Comparison of ENCODE assay signal across 10 cellular contexts in the genomic region with DNA sequence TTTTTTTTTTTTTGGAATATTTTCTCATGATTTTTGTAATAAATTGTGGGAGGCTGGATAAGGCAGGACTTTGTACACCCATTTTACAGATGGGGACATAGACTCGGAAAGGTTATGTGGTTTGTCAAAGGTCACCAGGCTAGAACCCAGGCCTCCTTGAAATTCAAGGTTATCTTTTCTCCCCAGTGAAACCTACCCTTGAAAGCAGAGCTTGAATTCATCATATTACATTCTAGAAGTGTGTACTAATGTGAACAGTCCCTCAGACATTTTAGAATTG. TPM values are rescaled to one million over a fixed set of nuclear protein-coding genes. Genes with fewer than 3 reads are reported as not detected.
DNase-seq lines count a peak whose midpoint lies in the region; ATAC-seq and TF ChIP-seq lines count a peak whose summit lies in the region.
"Had no signal": no experiment of that assay in that cellular context is flagged by ENCODE, and none has a peak within 500 bp of the region (broad histone marks: within the 10 kb centered on the region; RNA-seq: fewer than 3 reads in every experiment).

No MANE protein-coding gene starts in this region.

- ATAC-seq in RWPE2 (ENCODE audit: low read depth) (no peak), GM18909 (IDR thresholded peaks at IDR 0.05; ENCODE audit: poor library complexity, unreplicated experiment) (no peak)
- ATAC-seq in stimulated activated effector memory CD8-positive, alpha-beta T cell treated with anti-CD3 and anti-CD28 coated beads, Interleukin-12 subunit alpha, Interleukin-12 subunit beta, amount 100 ng/mL, for 72 hours: no peak

- no peaks in the 10 kb centered on the region for H3K9me3 Mint-ChIP-seq in T-helper 1 cell treated with Interleukin-12 subunit alpha and Interleukin-12 subunit beta and Interleukin-4 antibody, amounts not matched to agents 30 μg/mL and 1 μg/mL, for 36 hours
- H3K9me3 Mint-ChIP-seq in stimulated activated effector memory CD8-positive, alpha-beta T cell treated with anti-CD3 and anti-CD28 coated beads, Interleukin-12 subunit alpha, Interleukin-12 subunit beta, amount 100 ng/mL, for 72 hours: no peaks in the 10 kb centered on the region
- H3K9me3 Mint-ChIP-seq in endodermal cell: no peaks in the 10 kb centered on the region

- H3K4me2 ChIP-seq in fibroblast of lung (ENCODE audit: extremely low read depth, insufficient read depth, low read length): peak overlapping the region; percentile 87

- H3K4me1 Mint-ChIP-seq in T-helper 1 cell treated with Interleukin-12 subunit alpha and Interleukin-12 subunit beta and Interleukin-4 antibody, amounts not matched to agents 30 μg/mL and 1 μg/mL, for 36 hours (ENCODE audit: low read depth): peaks cover 39% of the 10 kb centered on the region
- peaks cover 22% of the 10 kb centered on the region for H3K4me1 Mint-ChIP-seq in stimulated activated effector memory CD8-positive, alpha-beta T cell treated with anti-CD3 and anti-CD28 coated beads, Interleukin-12 subunit alpha, Interleukin-12 subunit beta, amount 100 ng/mL, for 72 hours
- peaks cover 22% of the 10 kb centered on the region for H3K4me1 Mint-ChIP-seq in endodermal cell

- no peaks in the 10 kb centered on the region for H3K27me3 Mint-ChIP-seq in T-helper 1 cell treated with Interleukin-12 subunit alpha and Interleukin-12 subunit beta and Interleukin-4 antibody, amounts not matched to agents 30 μg/mL and 1 μg/mL, for 36 hours (ENCODE audit: low read depth)
- peaks cover 9% of the 10 kb centered on the region for H3K27me3 Mint-ChIP-seq in endodermal cell (ENCODE audit: insufficient read depth)

- H3K27me3 ChIP-seq in RWPE2 (ENCODE audit: insufficient read depth, poor library complexity, severe bottlenecking): no peaks in the 10 kb centered on the region
- no peaks in the 10 kb centered on the region for H3K27me3 ChIP-seq in fibroblast of lung (ENCODE audit: control insufficient read depth, insufficient read depth, low read length)
- peaks cover 5% of the 10 kb centered on the region for H3K27me3 ChIP-seq in endodermal cell (ENCODE audit: control insufficient read depth, insufficient read depth, low read length, poor library complexity, severe bottlenecking)

- H3K27ac Mint-ChIP-seq in T-helper 1 cell treated with Interleukin-12 subunit alpha and Interleukin-12 subunit beta and Interleukin-4 antibody, amounts not matched to agents 30 μg/mL and 1 μg/mL, for 36 hours: peak overlapping the region; percentile 94
- H3K27ac Mint-ChIP-seq in stimulated activated effector memory CD8-positive, alpha-beta T cell treated with anti-CD3 and anti-CD28 coated beads, Interleukin-12 subunit alpha, Interleukin-12 subunit beta, amount 100 ng/mL, for 72 hours: peak overlapping the region; percentile 100
- H3K27ac Mint-ChIP-seq in endodermal cell: no peak overlapping the region

- H3K4me1 ChIP-seq in RWPE2 (ENCODE audit: insufficient read depth, poor library complexity, severe bottlenecking) (peaks cover 13% of the 10 kb centered on the region), fibroblast of lung (ENCODE audit: control insufficient read depth, extremely low read depth, insufficient read depth, low read length) (no peaks in the 10 kb centered on the region), endodermal cell (ENCODE audit: control insufficient read depth, insufficient read depth, low read length) (no peaks in the 10 kb centered on the region)

- H3K4me3 Mint-ChIP-seq in T-helper 1 cell treated with Interleukin-12 subunit alpha and Interleukin-12 subunit beta and Interleukin-4 antibody, amounts not matched to agents 30 μg/mL and 1 μg/mL, for 36 hours: peak overlapping the region; percentile 10
- peak overlapping the region; percentile 75 for H3K4me3 Mint-ChIP-seq in stimulated activated effector memory CD8-positive, alpha-beta T cell treated with anti-CD3 and anti-CD28 coated beads, Interleukin-12 subunit alpha, Interleukin-12 subunit beta, amount 100 ng/mL, for 72 hours
- no peak overlapping the region for H3K4me3 Mint-ChIP-seq in endodermal cell

- no peaks in the 10 kb centered on the region for H3K9me3 ChIP-seq in RWPE2 (ENCODE audit: severe bottlenecking)
- H3K9me3 ChIP-seq in fibroblast of lung (ENCODE audit: control insufficient read depth, insufficient read depth, low read depth, low read length): no peaks in the 10 kb centered on the region
- H3K9me3 ChIP-seq in endodermal cell (ENCODE audit: control insufficient read depth, low read length): no peaks in the 10 kb centered on the region
- H3K9me3 ChIP-seq: A549 had no signal

- H2AFZ ChIP-seq in fibroblast of lung (ENCODE audit: low read length): no peak overlapping the region

- H4K20me1 ChIP-seq in fibroblast of lung (ENCODE audit: control insufficient read depth, extremely low read depth, insufficient read depth, low read length): no peaks in the 10 kb centered on the region

- peaks cover 83% of the 10 kb centered on the region for H3K79me2 ChIP-seq in fibroblast of lung (ENCODE audit: control insufficient read depth, insufficient read depth, low read length)

- WGBS in endodermal cell (ENCODE audit: insufficient coverage in 1 of 2, insufficient read length in 1 of 2), 2 experiments: 95 to 100% methylated on average over 1 of the region's 1 CpG

- peak overlapping the region; percentile 96 for H3K27ac ChIP-seq in RWPE2 (ENCODE audit: poor library complexity, severe bottlenecking)
- peak overlapping the region; percentile 19 for H3K27ac ChIP-seq in fibroblast of lung (ENCODE audit: insufficient read depth, low read length)
- H3K27ac ChIP-seq in endodermal cell (ENCODE audit: low read depth, low read length): no peak overlapping the region
- H3K27ac ChIP-seq: A549 had no signal

- peaks cover 7% of the 10 kb centered on the region for H3K36me3 ChIP-seq in RWPE2 (ENCODE audit: low read depth)
- H3K36me3 ChIP-seq in fibroblast of lung (ENCODE audit: control insufficient read depth, insufficient read depth, low read length): peaks cover under 1% of the 10 kb centered on the region
- H3K36me3 ChIP-seq in endodermal cell (ENCODE audit: control insufficient read depth, insufficient read depth, low read length): no peaks in the 10 kb centered on the region

- H3K9ac ChIP-seq in fibroblast of lung (ENCODE audit: insufficient read depth, low read length) (no peak overlapping the region), endodermal cell (ENCODE audit: extremely low read depth, low read length, poor library complexity, severe bottlenecking) (no peak overlapping the region)

- H3K4me3 ChIP-seq in RWPE2 (ENCODE audit: severe bottlenecking): no peak overlapping the region
- peak overlapping the region in 2 of 4 experiments; percentile 90 to 98 for H3K4me3 ChIP-seq in fibroblast of lung (replicated peaks in 1 of 4; ENCODE audit: control extremely low read depth in 1 of 4, insufficient read depth in 1 of 4, low read depth in 3 of 4, low read length in 4 of 4)
- no peak overlapping the region for H3K4me3 ChIP-seq in endodermal cell (ENCODE audit: low read length)
- H3K4me3 ChIP-seq: A549 had no signal

- no peak for TF ChIP-seq CTCF in RWPE2 (IDR thresholded peaks at IDR 0.05; ENCODE audit: poor library complexity, severe bottlenecking)
- TF ChIP-seq CTCF in fibroblast of lung (conservative IDR thresholded peaks at IDR 0.05 in 1 of 2, IDR thresholded peaks at IDR 0.05 in 1 of 2; ENCODE audit: low read depth in 1 of 2, low read length in 2 of 2): no peak
- no peak for TF ChIP-seq CTCF in endodermal cell (conservative IDR thresholded peaks at IDR 0.05)

- no peak for DNase-seq in T-helper 1 cell
- DNase-seq in RWPE2 (ENCODE audit: low spot score): no peak
- DNase-seq in fibroblast of lung (ENCODE audit: low read depth in 2 of 2): no peak
- no peak for DNase-seq in stimulated activated effector memory CD8-positive, alpha-beta T cell treated with anti-CD3 and anti-CD28 coated beads, Interleukin-12 subunit alpha, Interleukin-12 subunit beta, amount 100 ng/mL, for 72 hours (ENCODE audit: low spot score in 2 of 2)
- DNase-seq in stimulated activated CD4-positive, alpha-beta T cell treated with anti-CD3 and anti-CD28 coated beads, Interleukin-4, amount 100 ng/mL, for 4 hours: no peak
- DNase-seq in endodermal cell: no peak
- DNase-seq: NCI-H1417 treated with DMSO at 0.1 percent for 48 hours had no signal

- peaks cover 37% of the 10 kb centered on the region for H3K36me3 Mint-ChIP-seq in T-helper 1 cell treated with Interleukin-12 subunit alpha and Interleukin-12 subunit beta and Interleukin-4 antibody, amounts not matched to agents 30 μg/mL and 1 μg/mL, for 36 hours (ENCODE audit: low read depth)
- peaks cover 65% of the 10 kb centered on the region for H3K36me3 Mint-ChIP-seq in stimulated activated effector memory CD8-positive, alpha-beta T cell treated with anti-CD3 and anti-CD28 coated beads, Interleukin-12 subunit alpha, Interleukin-12 subunit beta, amount 100 ng/mL, for 72 hours
- no peaks in the 10 kb centered on the region for H3K36me3 Mint-ChIP-seq in endodermal cell (ENCODE audit: low read depth)

RNA-seq across cellular contexts. Expression of a gene that starts 3.9 kb away (rescaled TPM):
- 120 and 145 TPM in 2 replicates for total RNA-seq in fibroblast of lung
- polyA plus RNA-seq in fibroblast of lung: 111 and 118 TPM in 2 replicates
- 96.1 and 127 TPM in 2 replicates for polyA plus RNA-seq in fibroblast of lung (2012)
- 183 and 197 TPM in 2 replicates for polyA minus RNA-seq in fibroblast of lung (ENCODE audit: low replicate concordance)
- 1 to 10 TPM; 1.2 to 1.8 TPM for total RNA-seq in endodermal cell
- 5.5 TPM for polyA plus RNA-seq in endodermal cell (2013, experiment 1 of 2)
- polyA plus RNA-seq in endodermal cell (2013, experiment 2 of 2): 5.5 TPM

Comparison
In these comparisons a context has a peak if more than half of its experiments do, and no peak if none do; other contexts are left out.
1. RNA of a gene that starts 3.9 kb away (total RNA-seq): 120 to 145 TPM in fibroblast of lung; 1.2 to 1.8 TPM in endodermal cell; every median in the first group is over 10 times any median in the second.